13 cellular contexts compared by ENCODE assay signal in genomic region chr3:20042331-20042730, GRCh38. TPM values are rescaled to one million over a fixed set of nuclear protein-coding genes. Genes with fewer than 3 reads are reported as not detected.
A peak's percentile ranks its signal among the peaks of the same experiment; 100 is the strongest.
DNase-seq lines count a peak whose midpoint lies in the region; ATAC-seq, FAIRE-seq and TF ChIP-seq lines count a peak whose summit lies in the region.
"Had no signal": no experiment of that assay in that cellular context is flagged by ENCODE, and none has a peak within 500 bp of the region (broad histone marks: within the 10 kb centered on the region; RNA-seq: fewer than 3 reads in every experiment).

No MANE protein-coding gene starts in this region.

- no peak for ATAC-seq in CD4-positive, CD25-positive, alpha-beta regulatory T cell (ENCODE audit: low read depth in 2 of 2)
- ATAC-seq in psoas muscle (no peak), HG03039 (IDR thresholded peaks at IDR 0.05; ENCODE audit: unreplicated experiment) (no peak)

- peak overlapping the region; percentile 80 to 99 (median 95) for H3K27ac Mint-ChIP-seq in CD4-positive, CD25-positive, alpha-beta regulatory T cell

- peak overlapping the region; percentile 92 for H3K4me2 ChIP-seq in Loucy (ENCODE audit: low read depth, low read length, poor library complexity, severe bottlenecking)

- no peaks in the 10 kb centered on the region for H3K36me3 Mint-ChIP-seq in CD4-positive, CD25-positive, alpha-beta regulatory T cell

- peaks cover 9% of the 10 kb centered on the region for H3K27me3 Mint-ChIP-seq in CD4-positive, CD25-positive, alpha-beta regulatory T cell

- H3F3A ChIP-seq in Loucy (ENCODE audit: low read depth): peaks cover 3% of the 10 kb centered on the region; the same call in 1 of the 2 replicates

- intact Hi-C loops in dorsolateral prefrontal cortex (cut with DNase I): loop anchor here (5.0 to 10.0 kb wide), 5 partner anchors 35 to 155 kb away; partner anchors contain the start of gene RAB5A (in 1 of the 2)
- intact Hi-C loops in psoas muscle (cut with DNase I): loop anchor here in 1 of 2 donors (5.0 kb wide), 1 partner anchor 40 kb away; no protein-coding TSS in a partner anchor
- intact Hi-C loops in ovary (cut with DNase I): loop anchor here in 1 of 4 donors (5.0 to 10.0 kb wide), 2 partner anchors 95 to 142 kb away; partner anchors contain the start of genes RAB5A and SGO1

- peak overlapping the region; percentile 93 for H3K27ac ChIP-seq in CD4-positive, CD25-positive, alpha-beta regulatory T cell (ENCODE audit: insufficient read depth, low read length, poor library complexity, severe bottlenecking)
- H3K27ac ChIP-seq in dorsolateral prefrontal cortex: peak overlapping the region; percentile 42 to 100 (median 98)
- H3K27ac ChIP-seq in psoas muscle: peak overlapping the region; percentile 95
- H3K27ac ChIP-seq in ovary: peak overlapping the region in 1 of 2 donors; percentile 99

- DNase-seq in CD4-positive, CD25-positive, alpha-beta regulatory T cell: no peak
- no peak for DNase-seq in dorsolateral prefrontal cortex
- DNase-seq in psoas muscle: no peak
- DNase-seq in SKM-1 treated with dmso at 0.1 percent for 144 hours (lab: John Stamatoyannopoulos, UW; ENCODE audit: unreplicated experiment): no peak
- DNase-seq in D721Med (ENCODE audit: insufficient read length, low spot score): no peak
- DNase-seq in ovary: no peak
- DNase-seq: DMS153; SIG-M5; stimulated activated CD4-positive, alpha-beta T cell treated with anti-CD3 and anti-CD28 coated beads, Interleukin-12 subunit alpha, Interleukin-12 subunit beta, amount 100 ng/mL, for 4 hours had no signal

- peaks cover 0 to 1% (median 0%) of the 10 kb centered on the region in 7 donors for H3K9me3 Mint-ChIP-seq in CD4-positive, CD25-positive, alpha-beta regulatory T cell

- no peaks in the 10 kb centered on the region for H3K36me3 ChIP-seq in CD4-positive, CD25-positive, alpha-beta regulatory T cell (ENCODE audit: control insufficient read depth, insufficient read depth, low read length)
- H3K36me3 ChIP-seq in Loucy (ENCODE audit: insufficient read depth, low read length) (no peaks in the 10 kb centered on the region), psoas muscle (ENCODE audit: insufficient read depth in 1 of 2, low read depth in 1 of 2) (no peaks in the 10 kb centered on the region), ovary (no peaks in the 10 kb centered on the region)

- TF ChIP-seq CTCF in Loucy (conservative IDR thresholded peaks at IDR 0.05; ENCODE audit: low read length) (no peak), dorsolateral prefrontal cortex (IDR thresholded peaks at IDR 0.05 in 54 of 56, conservative IDR thresholded peaks at IDR 0.05 in 2 of 56; ENCODE audit: low read depth in 1 of 56, partially characterized antibody in 56 of 56) (no peak), psoas muscle (IDR thresholded peaks at IDR 0.05) (no peak), D721Med (IDR thresholded peaks at IDR 0.05; ENCODE audit: insufficient read depth, missing control alignments) (no peak), ovary (IDR thresholded peaks at IDR 0.05) (no peak)

- no peak for TF ChIP-seq EP300 in ovary (IDR thresholded peaks at IDR 0.05)

- no peak overlapping the region for H3K9ac ChIP-seq in Loucy (ENCODE audit: low read depth, low read length, poor library complexity, severe bottlenecking)

- H3K4me3 ChIP-seq in CD4-positive, CD25-positive, alpha-beta regulatory T cell (ENCODE audit: low read depth, low read length): peak overlapping the region; percentile 80
- H3K4me3 ChIP-seq in Loucy (ENCODE audit: low read length, poor library complexity, severe bottlenecking): peak overlapping the region; percentile 96
- H3K4me3 ChIP-seq in dorsolateral prefrontal cortex: peak overlapping the region in 49 of 59 donors; percentile 2 to 95 (median 83)
- peak overlapping the region; percentile 53 for H3K4me3 ChIP-seq in psoas muscle
- no peak overlapping the region for H3K4me3 ChIP-seq in ovary

- H3K4me3 Mint-ChIP-seq in CD4-positive, CD25-positive, alpha-beta regulatory T cell: peak overlapping the region; percentile 99 to 100 (median 100)

- H2AFZ ChIP-seq in Loucy (ENCODE audit: low read length): no peak overlapping the region

- WGBS in psoas muscle, 3 donors: 33 to 56% (median 37%) methylated on average over 5 of the region's 5 CpGs
- WGBS in ovary, 3 donors: 59 to 77% (median 62%) methylated on average over 5 of the region's 5 CpGs

- no peak for FAIRE-seq in D721Med (lab: Jason Lieb, UNC)
- FAIRE-seq: GM18507 had no signal

- no peaks in the 10 kb centered on the region for H3K9me2 ChIP-seq in Loucy (replicated peaks; ENCODE audit: low read depth, low read length)

- H3K4me1 Mint-ChIP-seq in CD4-positive, CD25-positive, alpha-beta regulatory T cell: peaks cover 28 to 77% (median 61%) of the 10 kb centered on the region in 4 donors

- no peaks in the 10 kb centered on the region for H3K27me3 ChIP-seq in CD4-positive, CD25-positive, alpha-beta regulatory T cell (ENCODE audit: control insufficient read depth, insufficient read depth, low read length)
- H3K27me3 ChIP-seq in Loucy (ENCODE audit: insufficient read depth, low read length, poor library complexity, severe bottlenecking) (no peaks in the 10 kb centered on the region), dorsolateral prefrontal cortex (no peaks in the 10 kb centered on the region), psoas muscle (ENCODE audit: insufficient read depth in 3 of 3, low read length in 2 of 3) (no peaks in the 10 kb centered on the region), ovary (no peaks in the 10 kb centered on the region)

- TF ChIP-seq POLR2A in ovary (IDR thresholded peaks at IDR 0.05): no peak

- peaks cover 50% of the 10 kb centered on the region for H3K79me2 ChIP-seq in Loucy (ENCODE audit: insufficient read depth, low read length)

- H3K4me1 ChIP-seq in CD4-positive, CD25-positive, alpha-beta regulatory T cell (ENCODE audit: control insufficient read depth, insufficient read depth, low read length, poor library complexity, severe bottlenecking): peaks cover 74% of the 10 kb centered on the region
- H3K4me1 ChIP-seq in Loucy (ENCODE audit: insufficient read depth, low read length, poor library complexity, severe bottlenecking): peaks cover 42% of the 10 kb centered on the region
- peaks cover 42% of the 10 kb centered on the region for H3K4me1 ChIP-seq in psoas muscle
- peaks cover 8% of the 10 kb centered on the region for H3K4me1 ChIP-seq in ovary (ENCODE audit: insufficient read depth)

- H3K9me3 ChIP-seq in CD4-positive, CD25-positive, alpha-beta regulatory T cell (ENCODE audit: control insufficient read depth in 2 of 2, low read length in 2 of 2): no peaks in the 10 kb centered on the region
- no peaks in the 10 kb centered on the region for H3K9me3 ChIP-seq in Loucy (ENCODE audit: insufficient read depth, low read depth, low read length)
- H3K9me3 ChIP-seq in psoas muscle: no peaks in the 10 kb centered on the region
- H3K9me3 ChIP-seq in ovary: no peaks in the 10 kb centered on the region

- peaks cover 13% of the 10 kb centered on the region for H4K20me1 ChIP-seq in Loucy (ENCODE audit: insufficient read depth, low read length, poor library complexity, severe bottlenecking)

RNA-seq across cellular contexts. Expression of gene KAT2B, which starts 2.1 kb away (rescaled TPM):
- total RNA-seq in CD4-positive, CD25-positive, alpha-beta regulatory T cell: 185 TPM
- polyA plus RNA-seq in CD4-positive, CD25-positive, alpha-beta regulatory T cell: 10 to 100 TPM in 1 of 4 donors, 1 to 10 TPM in 3; 5.7 to 11.0 (median 7.9) TPM
- total RNA-seq in dorsolateral prefrontal cortex (100 to 1,000 TPM in 47 of 120 experiments, 10 to 100 TPM in 73; 45.8 to 193 (median 92.8) TPM), psoas muscle (10 to 100 TPM; 27.8 to 62.2 (median 41.9) TPM), ovary (10 to 100 TPM; 31.4 to 49.3 (median 36.9) TPM)
- polyA plus RNA-seq in psoas muscle (10 to 100 TPM; 10.8 to 45.9 (median 18.4) TPM), ovary (10 to 100 TPM; 15.1 to 26.1 TPM)

RNA-seq across cellular contexts. Expression of gene PP2D1, which starts 30.3 kb away (rescaled TPM):
- total RNA-seq in CD4-positive, CD25-positive, alpha-beta regulatory T cell: not detected
- 1 to 10 TPM in 1 of 4 donors, under 1 TPM in 3; 0.16 to 1.2 (median 0.21) TPM for polyA plus RNA-seq in CD4-positive, CD25-positive, alpha-beta regulatory T cell
- total RNA-seq in dorsolateral prefrontal cortex: under 1 TPM in 1 of 120 experiments, not detected in 119; 0.31 TPM
- not detected for total RNA-seq in psoas muscle
- not detected for polyA plus RNA-seq in psoas muscle
- not detected for total RNA-seq in ovary
- not detected for polyA plus RNA-seq in ovary
- total RNA-seq: glomerular endothelial cell had no signal
